Comparison of ENCODE assay signal across 27 cellular contexts in genomic region chr1:37184789-37185188, GRCh38.
"Had no signal": no experiment of that assay in that cellular context is flagged by ENCODE, and none has a peak within 500 bp of the region (broad histone marks: within the 10 kb centered on the region; RNA-seq: fewer than 3 reads in every experiment).

No MANE protein-coding gene starts in this region.

- FAIRE-seq: urothelium cell line had no signal

- H3K4me1 ChIP-seq: stomach, suprapubic skin, testis, thyroid gland, tibial artery, tibial nerve, transverse colon, upper lobe of left lung, upper lobe of right lung, uterus, vagina had no signal

- H3K9me3 ChIP-seq: suprapubic skin, testis, thoracic aorta, thyroid gland, transverse colon, upper lobe of left lung, uterus, vagina had no signal

- H3K36me3 ChIP-seq: stomach, suprapubic skin, thoracic aorta, thyroid gland, tibial artery, tibial nerve, transverse colon, upper lobe of left lung, upper lobe of right lung, uterus, vagina had no signal

- H3K27me3 ChIP-seq: testis, thyroid gland, tibial nerve, upper lobe of left lung, uterus, vagina had no signal

- H3K27ac ChIP-seq: stomach, suprapubic skin, testis, thoracic aorta, thyroid gland, tibial artery, tibial nerve, transverse colon, upper lobe of left lung, upper lobe of right lung, uterus, vagina had no signal

- H3K4me3 ChIP-seq: stomach, suprapubic skin, testis, thoracic aorta, thyroid gland, tibial artery, tibial nerve, transverse colon, upper lobe of left lung, upper lobe of right lung, uterus, vagina had no signal

- ATAC-seq: stimulated activated effector memory CD8-positive, alpha-beta T cell treated with anti-CD3 and anti-CD28 coated beads, Interleukin-12 subunit alpha, Interleukin-12 subunit beta, amount 100 ng/mL, for 72 hours; stimulated activated memory B cell treated with anti-CD40 and anti-IgM and Interleukin-4, amounts not matched to agents 10 μg/mL and 1 μg/mL and 100 μg/mL, for 72 hours; stimulated activated naive B cell treated with anti-CD40 and anti-IgM and Interleukin-4, amounts not matched to agents 10 μg/mL and 1 μg/mL and 100 μg/mL, for 72 hours; stimulated activated naive CD8-positive, alpha-beta T cell treated with anti-CD3 and anti-CD28 coated beads, Interleukin-15, amount 100 ng/mL, for 72 hours; stimulated activated naive CD8-positive, alpha-beta T cell treated with anti-CD3 and anti-CD28 coated beads, Interleukin-15, Interleukin-2, amounts not matched to agents 100 U/mL and 50 U/mL, for 24 hours; upper lobe of right lung had no signal

- DNase-seq: stimulated activated CD4-positive, alpha-beta T cell treated with anti-CD3 and anti-CD28 coated beads, Interleukin-2, amount 100 ng/mL, for 48 hours; stimulated activated CD4-positive, alpha-beta T cell treated with anti-CD3 and anti-CD28 coated beads, Interleukin-4, amount 100 ng/mL, for 1 hour; stimulated activated CD4-positive, alpha-beta T cell treated with anti-CD3 and anti-CD28 coated beads, Interleukin-4, amount 100 ng/mL, for 24 hours; stimulated activated CD4-positive, alpha-beta T cell treated with anti-CD3 and anti-CD28 coated beads, Interleukin-4, amount 100 ng/mL, for 4 hours; stimulated activated CD8-positive, alpha-beta memory T cell treated with anti-CD3 and anti-CD28 coated beads, Interleukin-4, amount 100 ng/mL, for 48 hours; stimulated activated naive B cell treated with anti-CD40 and anti-IgM and Interleukin-4, amounts not matched to agents 10 μg/mL and 1 μg/mL and 100 μg/mL, for 72 hours; stimulated activated naive CD4-positive, alpha-beta T cell; stimulated activated naive CD4-positive, alpha-beta T cell treated with Interleukin-2 at 50 U/mL for 16 hours; stimulated activated naive CD8-positive, alpha-beta T cell treated with anti-CD3 and anti-CD28 coated beads, Interleukin-15, amount 100 ng/mL, for 72 hours; stimulated activated naive CD8-positive, alpha-beta T cell treated with anti-CD3 and anti-CD28 coated beads, Interleukin-15, Interleukin-2, amounts not matched to agents 100 U/mL and 50 U/mL, for 24 hours; stomach; substantia nigra; testis; thyroid gland; tibial artery; transverse colon; trophoblast cell; upper lobe of left lung; upper lobe of right lung; uterus had no signal
